Comparison of ENCODE assay signal across 26 cellular contexts in genomic region chr5:42631241-42631640, GRCh38.
"Had no signal": no experiment of that assay in that cellular context is flagged by ENCODE, and none has a peak within 500 bp of the region (broad histone marks: within the 10 kb centered on the region; RNA-seq: fewer than 3 reads in every experiment).

No MANE protein-coding gene starts in this region.

- H3K36me3 Mint-ChIP-seq: immature natural killer cell; memory B cell; naive thymus-derived CD4-positive, alpha-beta T cell; stimulated activated memory B cell treated with anti-CD40 and anti-IgM and Interleukin-4, amounts not matched to agents 10 μg/mL and 1 μg/mL and 100 μg/mL, for 72 hours had no signal

- H3K27me3 ChIP-seq: esophagus squamous epithelium, sigmoid colon, suprapubic skin, transverse colon had no signal

- H3K9me3 ChIP-seq: esophagus squamous epithelium, psoas muscle, sigmoid colon, suprapubic skin, transverse colon had no signal

- H3K4me3 Mint-ChIP-seq: effector memory CD8-positive, alpha-beta T cell; immature natural killer cell; memory B cell; naive thymus-derived CD4-positive, alpha-beta T cell; nephron; stimulated activated memory B cell treated with anti-CD40 and anti-IgM and Interleukin-4, amounts not matched to agents 10 μg/mL and 1 μg/mL and 100 μg/mL, for 72 hours; stimulated activated naive CD8-positive, alpha-beta T cell treated with anti-CD3 and anti-CD28 coated beads, Interleukin-15, Interleukin-2, amounts not matched to agents 100 ng/mL and 50 ng/mL, for 24 hours had no signal

- H3K4me1 ChIP-seq: sigmoid colon, suprapubic skin, transverse colon had no signal

- ATAC-seq: effector memory CD8-positive, alpha-beta T cell; naive thymus-derived CD4-positive, alpha-beta T cell; right cardiac atrium had no signal

- H3K4me3 ChIP-seq: coronary artery, esophagus squamous epithelium, lung, psoas muscle, sigmoid colon, suprapubic skin, transverse colon had no signal

- H3K9me3 Mint-ChIP-seq: effector memory CD8-positive, alpha-beta T cell; immature natural killer cell; memory B cell; naive thymus-derived CD4-positive, alpha-beta T cell; nephron; stimulated activated memory B cell treated with anti-CD40 and anti-IgM and Interleukin-4, amounts not matched to agents 10 μg/mL and 1 μg/mL and 100 μg/mL, for 72 hours; stimulated activated naive CD8-positive, alpha-beta T cell treated with anti-CD3 and anti-CD28 coated beads, Interleukin-15, Interleukin-2, amounts not matched to agents 100 ng/mL and 50 ng/mL, for 24 hours had no signal

- DNase-seq: effector memory CD8-positive, alpha-beta T cell; erythroblast; esophagus squamous epithelium; foreskin melanocyte; glutamatergic neuron; hypothalamus; immature natural killer cell; islet precursor cell; kidney glomerular epithelial cell; midbrain; naive thymus-derived CD4-positive, alpha-beta T cell; nucleus accumbens; posterior cingulate gyrus; psoas muscle; right cardiac atrium; sigmoid colon; stimulated activated CD4-positive, alpha-beta T cell treated with anti-CD3 and anti-CD28 coated beads, Interleukin-2, amount 100 ng/mL, for 24 hours; stimulated activated CD4-positive, alpha-beta T cell treated with anti-CD3 and anti-CD28 coated beads, Interleukin-4, amount 100 ng/mL, for 24 hours; transverse colon had no signal

- H3K36me3 ChIP-seq: esophagus squamous epithelium, sigmoid colon, suprapubic skin, transverse colon had no signal

- H3K27ac Mint-ChIP-seq: effector memory CD8-positive, alpha-beta T cell; immature natural killer cell; naive thymus-derived CD4-positive, alpha-beta T cell; stimulated activated naive CD8-positive, alpha-beta T cell treated with anti-CD3 and anti-CD28 coated beads, Interleukin-15, Interleukin-2, amounts not matched to agents 100 ng/mL and 50 ng/mL, for 24 hours had no signal

- H3K27ac ChIP-seq: coronary artery, esophagus squamous epithelium, psoas muscle, sigmoid colon, suprapubic skin, transverse colon had no signal

- H3K4me1 Mint-ChIP-seq: immature natural killer cell; naive thymus-derived CD4-positive, alpha-beta T cell had no signal

- H3K27me3 Mint-ChIP-seq: memory B cell; stimulated activated memory B cell treated with anti-CD40 and anti-IgM and Interleukin-4, amounts not matched to agents 10 μg/mL and 1 μg/mL and 100 μg/mL, for 72 hours; stimulated activated naive CD8-positive, alpha-beta T cell treated with anti-CD3 and anti-CD28 coated beads, Interleukin-15, Interleukin-2, amounts not matched to agents 100 ng/mL and 50 ng/mL, for 24 hours had no signal
